9 cellular contexts compared by ENCODE assay signal in the genomic region with DNA sequence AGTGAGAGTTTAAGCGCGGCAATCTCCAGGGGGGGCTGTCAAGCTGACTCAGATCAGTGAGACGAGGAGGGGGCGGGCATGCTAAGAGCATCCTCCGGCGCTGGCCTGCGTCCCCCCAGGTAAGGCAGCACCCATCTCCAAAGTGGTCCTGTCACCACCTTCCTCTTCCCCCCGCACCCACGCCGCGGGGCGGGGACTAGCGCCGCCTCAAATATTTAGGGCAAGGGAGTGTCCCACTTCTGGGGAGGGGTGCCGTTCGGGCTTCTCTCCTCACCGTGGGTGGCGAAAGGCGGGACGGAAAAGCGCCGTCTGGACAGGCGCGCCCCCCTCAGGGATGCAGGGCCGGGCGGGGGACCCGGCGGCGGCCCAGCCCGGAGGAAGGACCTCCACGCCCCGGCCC. TPM values are rescaled to one million over a fixed set of nuclear protein-coding genes. Genes with fewer than 3 reads are reported as not detected.
DNase-seq lines count a peak whose midpoint lies in the region; ATAC-seq and TF ChIP-seq lines count a peak whose summit lies in the region.
"Had no signal": no experiment of that assay in that cellular context is flagged by ENCODE, and none has a peak within 500 bp of the region (broad histone marks: within the 10 kb centered on the region; RNA-seq: fewer than 3 reads in every experiment).

No MANE protein-coding gene starts in this region.

- peaks cover 54% of the 10 kb centered on the region for H3K4me1 Mint-ChIP-seq in HFFc6 (ENCODE audit: low read depth)
- peaks cover 19% of the 10 kb centered on the region for H3K4me1 Mint-ChIP-seq in activated CD4-positive, alpha-beta T cell treated with anti-CD3 and anti-CD28 coated beads, Interleukin-2, amount 10 ng/mL, durations not matched to agents 7 days and 5 days

- TF ChIP-seq POLR2A in uterus (IDR thresholded peaks at IDR 0.05), result no peak

- no CpG with 5 or more reads among the region's 32 CpGs for whole genome bisulfite sequencing in iPS DF 6.9 (ENCODE audit: insufficient coverage, insufficient read length)

- H3K9me3 ChIP-seq in iPS DF 6.9 (ENCODE audit: control insufficient read depth, insufficient read depth, low read length) (no peaks in the 10 kb centered on the region), uterus (peaks cover 0 to 10% of the 10 kb centered on the region in 2 donors)
- H3K9me3 ChIP-seq: neutrophil had no signal

- H3K4me1 ChIP-seq in iPS DF 6.9 (ENCODE audit: control insufficient read depth, insufficient read depth, low read length) (peaks cover 5% of the 10 kb centered on the region), uterus (no peaks in the 10 kb centered on the region)

- CTCF ChIA-PET in activated CD4-positive, alpha-beta T cell treated with anti-CD3 and anti-CD28 coated beads, Interleukin-2, amount 10 ng/mL, durations not matched to agents 7 days and 5 days (lab: Charles Lee), result no interaction called here

- H3K4me3 ChIP-seq in GM08714 (ENCODE audit: low read length) (peak overlapping the region; percentile 54; the same call in 1 of the 2 replicates), iPS DF 6.9 (ENCODE audit: low read length) (peak overlapping the region; percentile 27; the same call in 1 of the 2 replicates), uterus (peak overlapping the region; percentile 2 to 21)

- H3K36me3 Mint-ChIP-seq in HFFc6 (ENCODE audit: low read depth), result peaks cover 9% of the 10 kb centered on the region
- H3K36me3 Mint-ChIP-seq in activated CD4-positive, alpha-beta T cell treated with anti-CD3 and anti-CD28 coated beads, Interleukin-2, amount 10 ng/mL, durations not matched to agents 7 days and 5 days (ENCODE audit: low read depth), result no peaks in the 10 kb centered on the region

- peaks cover 2% of the 10 kb centered on the region for H3K27me3 Mint-ChIP-seq in HFFc6 (ENCODE audit: insufficient read depth)
- peaks cover 61% of the 10 kb centered on the region for H3K27me3 Mint-ChIP-seq in activated CD4-positive, alpha-beta T cell treated with anti-CD3 and anti-CD28 coated beads, Interleukin-2, amount 10 ng/mL, durations not matched to agents 7 days and 5 days

- DNase-seq in HFFc6, result no peak
- no peak for DNase-seq in activated CD4-positive, alpha-beta T cell treated with anti-CD3 and anti-CD28 coated beads, Interleukin-2, amount 10 ng/mL, durations not matched to agents 7 days and 5 days
- no peak for DNase-seq in iPS DF 6.9 (ENCODE audit: low read depth, low spot score)
- DNase-seq in uterus, result no peak
- no peak for DNase-seq in kidney glomerular epithelial cell (lab: John Stamatoyannopoulos, UW)
- no peak for DNase-seq in 8988T

- peak; percentile 17; the same call in 1 of the 2 replicates for TF ChIP-seq CTCF in HFFc6 (IDR thresholded peaks at IDR 0.05)
- no peak for TF ChIP-seq CTCF in uterus (IDR thresholded peaks at IDR 0.05)

- no peaks in the 10 kb centered on the region for H3K36me3 ChIP-seq in iPS DF 6.9 (ENCODE audit: control insufficient read depth, insufficient read depth, low read length)
- H3K36me3 ChIP-seq in uterus, result no peaks in the 10 kb centered on the region
- H3K36me3 ChIP-seq: neutrophil had no signal

- intact Hi-C loops in uterus (cut with DNase I; ENCODE audit: low total_unique reads), result no loop called here

- H3K27ac ChIP-seq in iPS DF 6.9 (ENCODE audit: low read length), result no peak overlapping the region
- H3K27ac ChIP-seq in uterus, result no peak overlapping the region
- H3K27ac ChIP-seq: neutrophil had no signal

- H3K4me3 Mint-ChIP-seq in HFFc6, result peak overlapping the region; percentile 71
- H3K4me3 Mint-ChIP-seq in activated CD4-positive, alpha-beta T cell treated with anti-CD3 and anti-CD28 coated beads, Interleukin-2, amount 10 ng/mL, durations not matched to agents 7 days and 5 days, result peak overlapping the region; percentile 49

- H3K27me3 ChIP-seq in iPS DF 6.9 (ENCODE audit: control insufficient read depth, insufficient read depth, low read length), result peaks cover 21% of the 10 kb centered on the region
- H3K27me3 ChIP-seq in uterus, result no peaks in the 10 kb centered on the region

- no peak for ATAC-seq in HG03196 (IDR thresholded peaks at IDR 0.05; ENCODE audit: unreplicated experiment)

- H3K9me3 Mint-ChIP-seq in HFFc6, result peaks cover 10% of the 10 kb centered on the region; the same call in 1 of the 2 replicates
- H3K9me3 Mint-ChIP-seq in activated CD4-positive, alpha-beta T cell treated with anti-CD3 and anti-CD28 coated beads, Interleukin-2, amount 10 ng/mL, durations not matched to agents 7 days and 5 days, result peaks cover 14% of the 10 kb centered on the region

- no peak overlapping the region for H3K27ac Mint-ChIP-seq in HFFc6
- no peak overlapping the region for H3K27ac Mint-ChIP-seq in activated CD4-positive, alpha-beta T cell treated with anti-CD3 and anti-CD28 coated beads, Interleukin-2, amount 10 ng/mL, durations not matched to agents 7 days and 5 days

- POLR2A ChIA-PET in activated CD4-positive, alpha-beta T cell treated with anti-CD3 and anti-CD28 coated beads, Interleukin-2, amount 10 ng/mL, durations not matched to agents 7 days and 5 days (lab: Charles Lee), result no interaction called here

RNA-seq across cellular contexts. Expression of a gene that starts 0.4 kb away (rescaled TPM):
- 10 to 100 TPM; 46.1 to 68.2 (median 60.2) TPM for total RNA-seq in HFFc6 (2021; fragmentation: NEBNext Ultra II Directional; extraction: Animal tissue kit (Norgen Biotek cat#: 25700))
- 1 to 10 TPM; 1.5 to 1.9 TPM for total RNA-seq in activated CD4-positive, alpha-beta T cell treated with anti-CD3 and anti-CD28 coated beads, Interleukin-2, amount 10 ng/mL, durations not matched to agents 7 days and 5 days
- 1 to 10 TPM in 1 of 4 donors, under 1 TPM in 2, not detected in 1; 0.26 to 4.8 (median 0.28) TPM for total RNA-seq in uterus

Comparison
In these comparisons a context has a peak if more than half of its experiments do, and no peak if none do; other contexts are left out.
1. RNA of a gene that starts 0.4 kb away (total RNA-seq): 46.1 to 68.2 TPM in HFFc6; 1.5 to 1.9 TPM in activated CD4-positive, alpha-beta T cell treated with anti-CD3 and anti-CD28 coated beads, Interleukin-2, amount 10 ng/mL, durations not matched to agents 7 days and 5 days and 0.26 to 4.8 TPM in uterus; every median in the first group is over 4 times any median in the second.
2. Peak in every context shown above with its lines, with median percentiles within 50 percentile points of each other: H3K4me3 ChIP-seq.